Comparison of ENCODE assay signal across 8 cellular contexts in the genomic region with DNA sequence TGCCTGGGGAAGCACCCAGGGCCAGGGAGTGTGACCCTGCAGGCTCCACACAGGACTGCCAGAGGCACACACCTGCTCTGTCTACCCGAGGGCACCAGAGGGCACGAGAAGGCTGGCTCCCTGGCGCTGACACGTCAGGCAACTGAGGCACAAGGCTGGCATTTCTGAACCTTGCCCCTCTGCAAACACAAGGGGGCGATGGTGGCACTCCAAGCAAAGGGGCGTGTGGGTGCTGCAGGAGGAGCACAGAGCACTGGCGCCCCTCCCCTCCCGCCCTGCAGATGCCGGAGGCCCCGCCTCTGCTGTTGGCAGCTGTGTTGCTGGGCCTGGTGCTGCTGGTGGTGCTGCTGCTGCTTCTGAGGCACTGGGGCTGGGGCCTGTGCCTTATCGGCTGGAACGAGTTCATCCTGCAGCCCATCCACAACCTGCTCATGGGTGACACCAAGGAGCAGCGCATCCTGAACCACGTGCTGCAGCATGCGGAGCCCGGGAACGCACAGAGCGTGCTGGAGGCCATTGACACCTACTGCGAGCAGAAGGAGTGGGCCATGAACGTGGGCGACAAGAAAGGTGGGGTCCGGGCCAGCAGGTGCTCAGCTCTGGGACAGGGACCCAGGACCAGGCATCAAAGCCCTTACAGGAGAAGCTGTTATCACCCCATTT. TPM values are rescaled to one million over a fixed set of nuclear protein-coding genes. Genes with fewer than 3 reads are reported as not detected.
DNase-seq lines count a peak whose midpoint lies in the region; ATAC-seq and TF ChIP-seq lines count a peak whose summit lies in the region.

No MANE protein-coding gene starts in this region.

- no peak overlapping the region for H2AFZ ChIP-seq in mammary epithelial cell (ENCODE audit: low read depth, low read length)

- H3K79me2 ChIP-seq in mammary epithelial cell (ENCODE audit: insufficient read depth, low read length), result peaks cover 18% of the 10 kb centered on the region

- 7% methylated on average over 3 of the region's 22 CpGs for WGBS in mammary epithelial cell (ENCODE audit: low coverage, missing lambda C conversion rate)

- ATAC-seq in HG03565 (IDR thresholded peaks at IDR 0.05; ENCODE audit: unreplicated experiment) (no peak), HG02678 (IDR thresholded peaks at IDR 0.05; ENCODE audit: unreplicated experiment) (no peak)

- dilution Hi-C loops in mammary epithelial cell (cut with HindIII; ENCODE audit: low sequenced_read_pairs), result no loop called here

- in situ Hi-C loops in mammary epithelial cell (cut with MboI; ENCODE audit: low sequenced_read_pairs in 2 of 2), result no loop called here

- peak overlapping the region; percentile 83 for H3K4me2 ChIP-seq in mammary epithelial cell (ENCODE audit: insufficient read depth, low read depth, low read length)

- DNase-seq in GM03348 (ENCODE audit: low spot score) (peak; percentile 88), MV-4-11 (lab: John Stamatoyannopoulos, UW) (peak; percentile 60), T-helper 9 cell (peak; percentile 28), mammary epithelial cell (peak; percentile 81), islet precursor cell (peak; percentile 97)
- peak; percentile 24 to 37 for DNase-seq in stimulated activated CD4-positive, alpha-beta T cell treated with anti-CD3 and anti-CD28 coated beads, Interleukin-15, amount 100 ng/mL, for 1 hour (ENCODE audit: low read depth in 1 of 2, low spot score in 1 of 2)

- intact Hi-C loops in mammary epithelial cell (cut with micrococcal nuclease), result loop anchor here (2.0 to 5.0 kb wide), 2 partner anchors 66 to 120 kb away; partner anchors contain the start of gene DGCR8

- H3K27me3 ChIP-seq in mammary epithelial cell (ENCODE audit: insufficient read depth, low read length), result no peaks in the 10 kb centered on the region

- no peak overlapping the region for H3K9ac ChIP-seq in mammary epithelial cell (ENCODE audit: insufficient read depth, low read length)

- CTCF ChIA-PET in mammary epithelial cell (lab: Charles Lee; ENCODE audit: low non-redundant PET), result interaction anchor here (0.6 to 1.0 kb wide), 3 partner anchors 9 to 331 kb away, joined by 4 to 26 read pairs (median 12); no protein-coding TSS in a partner anchor

- H3K36me3 ChIP-seq in mammary epithelial cell (ENCODE audit: insufficient read depth, low read length), result peaks cover 8% of the 10 kb centered on the region

- H3K4me1 ChIP-seq in mammary epithelial cell (ENCODE audit: insufficient read depth, low read length), result peaks cover 50% of the 10 kb centered on the region

- peak overlapping the region; percentile 2 for H3K27ac ChIP-seq in mammary epithelial cell (ENCODE audit: insufficient read depth, low read depth, low read length)

- peak; percentile 60 to 70 for TF ChIP-seq CTCF in mammary epithelial cell (conservative IDR thresholded peaks at IDR 0.05 in 1 of 2, IDR thresholded peaks at IDR 0.05 in 1 of 2; ENCODE audit: extremely low read depth in 1 of 2, insufficient read depth in 1 of 2, low read depth in 1 of 2, low read length in 2 of 2)

- H3K4me3 ChIP-seq in mammary epithelial cell (replicated peaks in 1 of 3; ENCODE audit: insufficient read depth in 1 of 3, low read depth in 2 of 3, low read length in 3 of 3), result peak overlapping the region in 2 of 3 experiments; percentile 7 to 44

- no peaks in the 10 kb centered on the region for H4K20me1 ChIP-seq in mammary epithelial cell (ENCODE audit: insufficient read depth, low read length)

- no TSS peak for BruUV-seq in mammary epithelial cell (replicated peaks; lab: Mats Ljungman, UMichigan)

- no peaks in the 10 kb centered on the region for H3K9me3 ChIP-seq in mammary epithelial cell (replicated peaks; ENCODE audit: insufficient read depth, low read length)

RNA-seq across cellular contexts. Expression of gene TXNRD2, which starts 20.8 kb away (rescaled TPM):
- total RNA-seq in mammary epithelial cell, result 10 to 100 TPM; 13.2 to 22.1 TPM
- polyA plus RNA-seq in mammary epithelial cell, result 21.2 TPM
- polyA minus RNA-seq in mammary epithelial cell, result 13.9 TPM

RNA-seq across cellular contexts. Expression of gene COMT, which starts 20.8 kb away (rescaled TPM):
- total RNA-seq in mammary epithelial cell, result 100 to 1,000 TPM; 180 to 193 TPM
- polyA plus RNA-seq in mammary epithelial cell, result 362 TPM
- 84.3 TPM for polyA minus RNA-seq in mammary epithelial cell

RNA-seq across cellular contexts. Expression of gene ARVCF, which starts 54.2 kb away (rescaled TPM):
- total RNA-seq in mammary epithelial cell, result 10 to 100 TPM; 16.4 to 34.3 TPM
- polyA plus RNA-seq in mammary epithelial cell, result 6.0 TPM
- polyA minus RNA-seq in mammary epithelial cell, result 2.3 TPM

RNA-seq across cellular contexts. Expression of gene TANGO2, which starts 58.5 kb away (rescaled TPM):
- total RNA-seq in mammary epithelial cell, result 10 to 100 TPM; 22.5 to 45.7 TPM
- polyA plus RNA-seq in mammary epithelial cell, result 39.1 TPM
- polyA minus RNA-seq in mammary epithelial cell, result 47.0 TPM

Comparison
In these comparisons a context has a peak if more than half of its experiments do, and no peak if none do; other contexts are left out.
1. DNase-seq: peak in every context shown above with its lines; median percentile 97 in islet precursor cell; 88 in GM03348; 81 in mammary epithelial cell; 60 in MV-4-11; 30 in stimulated activated CD4-positive, alpha-beta T cell treated with anti-CD3 and anti-CD28 coated beads, Interleukin-15, amount 100 ng/mL, for 1 hour; 28 in T-helper 9 cell.